9 cellular contexts compared by ENCODE assay signal in genomic region chr17:76997981-76998531, GRCh38.
A peak's percentile ranks its signal among the peaks of the same experiment; 100 is the strongest.
DNase-seq lines count a peak whose midpoint lies in the region; ATAC-seq and TF ChIP-seq lines count a peak whose summit lies in the region.
"Had no signal": no experiment of that assay in that cellular context is flagged by ENCODE, and none has a peak within 500 bp of the region (broad histone marks: within the 10 kb centered on the region; RNA-seq: fewer than 3 reads in every experiment).

No MANE protein-coding gene starts in this region.

- no peaks in the 10 kb centered on the region for H3K9me3 ChIP-seq in KOPT-K1 (ENCODE audit: insufficient read depth, low read length, poor library complexity, severe bottlenecking)
- H3K9me3 ChIP-seq: breast epithelium had no signal

- ATAC-seq in GM19025 (IDR thresholded peaks at IDR 0.05; ENCODE audit: low read depth, unreplicated experiment) (peak; percentile 57), GM19463 (IDR thresholded peaks at IDR 0.05; ENCODE audit: unreplicated experiment) (no peak), GM19452 (IDR thresholded peaks at IDR 0.05; ENCODE audit: unreplicated experiment) (no peak)

- DNase-seq in activated T-cell treated with anti-CD3 and anti-CD28 coated beads, Interleukin-2, amount 50 U/mL, for 24 hours = peak; percentile 57
- DNase-seq in stimulated activated CD4-positive, alpha-beta T cell treated with anti-CD3 and anti-CD28 coated beads, Interleukin-2, amount 100 ng/mL, for 48 hours = peak; percentile 20 to 23
- DNase-seq in pons (ENCODE audit: low spot score) (no peak), foreskin fibroblast (no peak)

- H3K27ac Mint-ChIP-seq in activated T-cell treated with anti-CD3 and anti-CD28 coated beads, Interleukin-2, amount 50 U/mL, for 24 hours = peak overlapping the region; percentile 81

- no peaks in the 10 kb centered on the region for H3K9me3 Mint-ChIP-seq in activated T-cell treated with anti-CD3 and anti-CD28 coated beads, Interleukin-2, amount 50 U/mL, for 24 hours

- no peak for TF ChIP-seq CTCF in foreskin fibroblast (IDR thresholded peaks at IDR 0.05; ENCODE audit: low read depth, low read length)

- H3K36me3 Mint-ChIP-seq in activated T-cell treated with anti-CD3 and anti-CD28 coated beads, Interleukin-2, amount 50 U/mL, for 24 hours (ENCODE audit: low read depth) = no peaks in the 10 kb centered on the region

- no peaks in the 10 kb centered on the region for H3K36me3 ChIP-seq in KOPT-K1 (ENCODE audit: insufficient read depth, low read length)
- H3K36me3 ChIP-seq: breast epithelium had no signal

- H3K27ac ChIP-seq in KOPT-K1 (ENCODE audit: low read depth, low read length, poor library complexity, severe bottlenecking) = peak overlapping the region; percentile 98
- H3K27ac ChIP-seq: breast epithelium had no signal

- peaks cover 49% of the 10 kb centered on the region for H3K4me1 Mint-ChIP-seq in activated T-cell treated with anti-CD3 and anti-CD28 coated beads, Interleukin-2, amount 50 U/mL, for 24 hours (ENCODE audit: low read depth)

- peak overlapping the region; percentile 21 for H3K4me3 Mint-ChIP-seq in activated T-cell treated with anti-CD3 and anti-CD28 coated beads, Interleukin-2, amount 50 U/mL, for 24 hours

- H3K4me3 ChIP-seq in foreskin fibroblast (ENCODE audit: low read depth in 1 of 2, low read length in 2 of 2) = no peak overlapping the region
- H3K4me3 ChIP-seq: breast epithelium had no signal

- H3K27me3 Mint-ChIP-seq in activated T-cell treated with anti-CD3 and anti-CD28 coated beads, Interleukin-2, amount 50 U/mL, for 24 hours = no peaks in the 10 kb centered on the region

Comparison
In these comparisons a context has a peak if more than half of its experiments do, and no peak if none do; other contexts are left out.
1. DNase-seq: peak in activated T-cell treated with anti-CD3 and anti-CD28 coated beads, Interleukin-2, amount 50 U/mL, for 24 hours (single experiment) and stimulated activated CD4-positive, alpha-beta T cell treated with anti-CD3 and anti-CD28 coated beads, Interleukin-2, amount 100 ng/mL, for 48 hours (2 of 2); none in pons (single experiment) and foreskin fibroblast (0 of 2).